ENCODE assay signal across 23 cellular contexts in the genomic region with DNA sequence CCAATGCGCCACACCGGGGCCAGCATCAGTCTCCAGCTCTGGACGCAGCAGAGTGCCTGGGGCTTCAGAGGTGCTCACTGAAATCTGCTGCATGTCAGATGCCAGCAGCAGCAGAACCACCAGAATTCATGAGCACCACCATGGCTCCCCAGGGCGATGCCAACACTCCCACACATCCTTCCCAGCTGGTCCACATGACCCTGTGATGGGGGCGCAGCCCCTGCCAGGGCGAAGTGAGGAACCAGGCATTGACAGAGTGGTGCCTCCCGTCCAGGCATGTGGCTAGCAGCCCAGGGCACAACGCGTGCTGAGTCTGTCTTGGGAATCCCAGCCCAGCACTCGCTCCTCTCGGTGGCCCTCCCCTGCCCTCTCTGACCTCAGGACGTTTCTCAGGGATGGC.
"Had no signal": no experiment of that assay in that cellular context is flagged by ENCODE, and none has a peak within 500 bp of the region (broad histone marks: within the 10 kb centered on the region; RNA-seq: fewer than 3 reads in every experiment).

No MANE protein-coding gene starts in this region.

- FAIRE-seq: colon, endothelial cell of umbilical vein, frontal cortex, islet of Langerhans, keratinocyte had no signal

- H3K9me3 ChIP-seq: esophagus muscularis mucosa, gastroesophageal sphincter, left lung, lower lobe of right lung, mucosa of descending colon had no signal

- DNase-seq: dermis blood vessel endothelial cell; dorsolateral prefrontal cortex; effector CD4-positive, alpha-beta T cell; effector memory CD4-positive, alpha-beta T cell; foreskin keratinocyte; heart left ventricle; hypothalamus; left cardiac atrium; left lung; left ventricle myocardium superior; lower lobe of right lung; mesendoderm; mucosa of descending colon had no signal

- H3K27me3 ChIP-seq: dorsolateral prefrontal cortex, foreskin keratinocyte, hepatocyte had no signal

- H3K79me2 ChIP-seq: hepatocyte had no signal

- H3K9me3 Mint-ChIP-seq: mesothelial cell of epicardium had no signal

- H2AFZ ChIP-seq: hepatocyte had no signal

- H3K4me3 Mint-ChIP-seq: mesothelial cell of epicardium had no signal

- H3K4me2 ChIP-seq: hepatocyte had no signal

- H3K4me3 ChIP-seq: coronary artery, dorsolateral prefrontal cortex, esophagus muscularis mucosa, gastroesophageal sphincter, heart left ventricle, hepatocyte, left lung, lower lobe of right lung, mucosa of descending colon had no signal

- H3K36me3 Mint-ChIP-seq: mesothelial cell of epicardium had no signal

- H3K27ac ChIP-seq: coronary artery, dorsolateral prefrontal cortex, esophagus muscularis mucosa, foreskin keratinocyte, gastroesophageal sphincter, heart left ventricle, hepatocyte, left lung, lower lobe of right lung had no signal

- H3K27ac Mint-ChIP-seq: mesothelial cell of epicardium had no signal

- H3K4me1 Mint-ChIP-seq: mesothelial cell of epicardium had no signal

- ATAC-seq: foreskin keratinocyte, gastroesophageal sphincter, heart left ventricle, left cardiac atrium, left lung, left ventricle myocardium superior, lower lobe of right lung, mucosa of descending colon had no signal

- H3K4me1 ChIP-seq: esophagus muscularis mucosa, foreskin keratinocyte, gastroesophageal sphincter, heart left ventricle, left lung, lower lobe of right lung had no signal

- H3K36me3 ChIP-seq: esophagus muscularis mucosa, gastroesophageal sphincter, heart left ventricle, left lung, lower lobe of right lung had no signal
